Comparison of ENCODE assay signal across 14 cellular contexts in genomic region chr3:197337656-197338055, GRCh38. TPM values are rescaled to one million over a fixed set of nuclear protein-coding genes. Genes with fewer than 3 reads are reported as not detected.
DNase-seq lines count a peak whose midpoint lies in the region; TF ChIP-seq lines count a peak whose summit lies in the region.
"Had no signal": no experiment of that assay in that cellular context is flagged by ENCODE, and none has a peak within 500 bp of the region (broad histone marks: within the 10 kb centered on the region; RNA-seq: fewer than 3 reads in every experiment).

No MANE protein-coding gene starts in this region.

- intact Hi-C loops in mammary epithelial cell (cut with micrococcal nuclease) (loop anchor here (5.0 kb wide), 1 partner anchor 40 kb away; the partner anchor contains the start of gene DLG1), MCF 10A (cut with micrococcal nuclease) (no loop called here)

- H3K27me3 Mint-ChIP-seq in MCF 10A (ENCODE audit: insufficient read depth, unreplicated experiment): no peaks in the 10 kb centered on the region

- in situ Hi-C loops in mammary epithelial cell (cut with MboI; ENCODE audit: low sequenced_read_pairs in 2 of 2): no loop called here

- BruUV-seq in mammary epithelial cell (replicated peaks; lab: Mats Ljungman, UMichigan) (no TSS peak), MCF 10A (replicated peaks; lab: Mats Ljungman, UMichigan) (no TSS peak)

- H2AFZ ChIP-seq in mammary epithelial cell (ENCODE audit: low read depth, low read length): no peak overlapping the region

- no peak overlapping the region for H3K27ac Mint-ChIP-seq in MCF 10A (ENCODE audit: low read depth, unreplicated experiment)

- H3K4me2 ChIP-seq in mammary epithelial cell (ENCODE audit: insufficient read depth, low read depth, low read length): no peak overlapping the region

- DNase-seq in mammary epithelial cell (peak; percentile 69), MCF 10A (ENCODE audit: unreplicated experiment) (no peak), astrocyte of the hippocampus (ENCODE audit: low read depth, low spot score) (peak; percentile 76), fibroblast of villous mesenchyme (ENCODE audit: low read depth) (peak; percentile 34), retinal pigment epithelial cell (ENCODE audit: low read depth) (peak; percentile 71), hypothalamus (lab: John Stamatoyannopoulos, UW) (no peak), SKM-1 (lab: John Stamatoyannopoulos, UW; ENCODE audit: unreplicated experiment) (no peak)
- DNase-seq in activated CD8-positive, alpha-beta memory T cell treated with anti-CD3 and anti-CD28 coated beads, Interleukin-2, amount 50 U/mL, for 48 hours: no peak
- DNase-seq: 8988T, DMS153, NCI-H1436, NCI-H2029 treated with DMSO at 0.1 percent for 48 hours, NCI-H524 treated with DMSO at 0.1 percent for 48 hours had no signal

- H3K4me3 ChIP-seq in mammary epithelial cell (replicated peaks in 1 of 3; ENCODE audit: insufficient read depth in 1 of 3, low read depth in 2 of 3, low read length in 3 of 3) (no peak overlapping the region), fibroblast of villous mesenchyme (ENCODE audit: low read depth, low read length) (no peak overlapping the region), retinal pigment epithelial cell (ENCODE audit: low read length) (no peak overlapping the region)

- no peaks in the 10 kb centered on the region for H3K9me3 ChIP-seq in mammary epithelial cell (replicated peaks; ENCODE audit: insufficient read depth, low read length)

- H3K4me1 Mint-ChIP-seq in MCF 10A (ENCODE audit: insufficient read depth, unreplicated experiment): no peaks in the 10 kb centered on the region

- H3K79me2 ChIP-seq in mammary epithelial cell (ENCODE audit: insufficient read depth, low read length): no peaks in the 10 kb centered on the region

- POLR2A ChIA-PET in MCF 10A (lab: Yijun Ruan, JAX): no interaction called here

- H3K27ac ChIP-seq in mammary epithelial cell (ENCODE audit: insufficient read depth, low read depth, low read length): no peak overlapping the region
- H3K27ac ChIP-seq: C4-2B had no signal

- CTCF ChIA-PET in mammary epithelial cell (lab: Charles Lee; ENCODE audit: low non-redundant PET) (interaction anchor here (0.6 kb wide), 1 partner anchor 35 kb away, joined by 6 read pairs; no protein-coding TSS in a partner anchor), MCF 10A (lab: Yijun Ruan, JAX) (interaction anchor here (0.6 to 1.1 kb wide), 2 partner anchors 26 to 80 kb away, joined by 3 to 7 read pairs; no protein-coding TSS in a partner anchor)

- peaks cover 11% of the 10 kb centered on the region for H3K4me1 ChIP-seq in mammary epithelial cell (ENCODE audit: insufficient read depth, low read length)

- dilution Hi-C loops in mammary epithelial cell (cut with HindIII; ENCODE audit: low sequenced_read_pairs): no loop called here

- 90% methylated on average over 4 of the region's 4 CpGs for WGBS in mammary epithelial cell (ENCODE audit: low coverage, missing lambda C conversion rate)

- TF ChIP-seq CTCF in mammary epithelial cell (conservative IDR thresholded peaks at IDR 0.05 in 1 of 2, IDR thresholded peaks at IDR 0.05 in 1 of 2; ENCODE audit: extremely low read depth in 1 of 2, insufficient read depth in 1 of 2, low read depth in 1 of 2, low read length in 2 of 2) (no peak), MCF 10A (IDR thresholded peaks at IDR 0.05; ENCODE audit: unreplicated experiment) (no peak), fibroblast of villous mesenchyme (IDR thresholded peaks at IDR 0.05; ENCODE audit: insufficient read depth, low read depth, low read length) (no peak), retinal pigment epithelial cell (conservative IDR thresholded peaks at IDR 0.05; ENCODE audit: low read depth, low read length) (no peak)

- H3K27me3 ChIP-seq in mammary epithelial cell (ENCODE audit: insufficient read depth, low read length): no peaks in the 10 kb centered on the region

- no peaks in the 10 kb centered on the region for H3K9me3 Mint-ChIP-seq in MCF 10A (ENCODE audit: unreplicated experiment)

- no peak overlapping the region for H3K4me3 Mint-ChIP-seq in MCF 10A (ENCODE audit: unreplicated experiment)

- no peaks in the 10 kb centered on the region for H3K36me3 Mint-ChIP-seq in MCF 10A (ENCODE audit: insufficient read depth, unreplicated experiment)

- H4K20me1 ChIP-seq in mammary epithelial cell (ENCODE audit: insufficient read depth, low read length): no peaks in the 10 kb centered on the region

- no peaks in the 10 kb centered on the region for H3K36me3 ChIP-seq in mammary epithelial cell (ENCODE audit: insufficient read depth, low read length)

- H3K9ac ChIP-seq in mammary epithelial cell (ENCODE audit: insufficient read depth, low read length): no peak overlapping the region

RNA-seq across cellular contexts. Expression of gene DLG1, which starts 39.2 kb away (rescaled TPM):
- total RNA-seq in mammary epithelial cell (100 to 1,000 TPM; 115 to 157 TPM), MCF 10A (2022) (121 and 129 TPM in 2 replicates), fibroblast of villous mesenchyme (51.9 and 87.7 TPM in 2 replicates)
- polyA plus RNA-seq in mammary epithelial cell: 32.9 TPM
- 172 TPM for polyA minus RNA-seq in mammary epithelial cell

Comparison
In these comparisons a context has a peak if more than half of its experiments do, and no peak if none do; other contexts are left out.
1. DNase-seq: peak in mammary epithelial cell (single experiment), astrocyte of the hippocampus (single experiment), fibroblast of villous mesenchyme (single experiment) and retinal pigment epithelial cell (single experiment); none in MCF 10A (single experiment), activated CD8-positive, alpha-beta memory T cell treated with anti-CD3 and anti-CD28 coated beads, Interleukin-2, amount 50 U/mL, for 48 hours (single experiment), hypothalamus (0 of 51) and SKM-1 (single experiment).